ENCODE assay signal across 2 cellular contexts in the genomic region with DNA sequence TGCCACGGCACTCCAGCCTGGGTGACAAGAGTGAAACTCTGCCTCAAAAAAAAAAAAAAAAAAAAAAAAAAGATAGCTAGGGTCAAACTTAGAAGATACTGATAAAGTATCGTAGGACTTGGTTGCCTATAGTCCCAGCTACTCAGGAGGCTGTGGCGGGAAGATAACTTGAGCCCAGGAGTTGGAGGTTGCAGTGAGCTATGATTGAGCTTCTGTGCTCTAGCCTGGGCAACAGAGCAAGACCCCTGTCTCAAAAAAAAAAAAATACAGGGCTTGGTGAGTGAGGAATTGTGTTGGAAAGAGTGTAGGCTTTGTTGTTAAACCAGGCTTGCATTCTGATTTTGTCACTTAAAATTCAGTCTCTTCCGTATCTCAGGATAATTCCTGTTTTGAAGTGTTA.
A peak's percentile ranks its signal among the peaks of the same experiment; 100 is the strongest.
TF ChIP-seq lines count a peak whose summit lies in the region.

No MANE protein-coding gene starts in this region.

TF ChIP-seq in HEK293, 187 proteins besides CTCF, POLR2A, EP300 and RAD21:
- TF ChIP-seq ZNF121 (tag by site-specific recombination; IDR thresholded peaks at IDR 0.05) (peak; percentile 72), ZNF48 (tag by site-specific recombination; IDR thresholded peaks at IDR 0.05) (no peak), ZNF132 (tag by site-specific recombination; IDR thresholded peaks at IDR 0.05; ENCODE audit: borderline replicate concordance) (no peak), ZNF2 (tag by site-specific recombination; IDR thresholded peaks at IDR 0.05) (no peak), KLF16 (tag by site-specific recombination; IDR thresholded peaks at IDR 0.05) (no peak), WT1 (tag by site-specific recombination; IDR thresholded peaks at IDR 0.05) (no peak), ZNF654 (tag by site-specific recombination; IDR thresholded peaks at IDR 0.05; ENCODE audit: low read depth) (no peak), ZNF391 (tag by site-specific recombination; IDR thresholded peaks at IDR 0.05; ENCODE audit: borderline replicate concordance, low read depth) (no peak)
- TF ChIP-seq, protein P1, sequence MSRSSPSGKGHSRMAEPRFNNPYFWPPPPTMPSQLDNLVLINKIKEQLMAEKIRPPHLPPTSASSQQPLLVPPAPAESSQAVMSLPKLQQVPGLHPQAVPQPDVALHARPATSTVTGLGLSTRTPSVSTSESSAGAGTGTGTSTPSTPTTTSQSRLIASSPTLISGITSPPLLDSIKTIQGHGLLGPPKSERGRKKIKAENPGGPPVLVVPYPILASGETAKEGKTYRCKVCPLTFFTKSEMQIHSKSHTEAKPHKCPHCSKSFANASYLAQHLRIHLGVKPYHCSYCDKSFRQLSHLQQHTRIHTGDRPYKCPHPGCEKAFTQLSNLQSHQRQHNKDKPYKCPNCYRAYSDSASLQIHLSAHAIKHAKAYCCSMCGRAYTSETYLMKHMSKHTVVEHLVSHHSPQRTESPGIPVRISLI (tag by site-specific recombination; IDR thresholded peaks at IDR 0.05), result no peak
TF ChIP-seq in HEK293: peak in this region for 1.

TF ChIP-seq in endothelial cell of umbilical vein, 7 proteins besides CTCF, POLR2A, EP300 and RAD21:
- no peak for TF ChIP-seq POLR2AphosphoS5 (IDR thresholded peaks at IDR 0.05; ENCODE audit: insufficient read depth, low read depth, low read length)
